16 cellular contexts compared by ENCODE assay signal in the genomic region with DNA sequence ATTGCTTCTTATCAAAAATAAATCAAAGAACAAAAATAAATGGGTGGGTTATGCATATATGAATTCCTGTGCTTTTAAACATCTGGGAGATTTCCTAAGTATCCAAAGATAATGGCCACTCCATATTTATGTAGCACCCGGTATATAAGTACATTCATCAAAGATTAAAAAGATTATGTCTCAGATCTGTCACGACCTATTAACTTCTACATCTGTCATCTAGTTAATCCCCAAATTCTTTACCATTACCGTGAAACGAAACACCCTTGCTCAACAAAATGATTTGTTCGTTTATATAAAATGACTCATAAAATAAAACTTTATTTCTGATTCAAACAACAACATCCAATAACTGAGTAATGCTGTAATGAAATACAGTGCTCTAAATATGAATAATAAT.
DNase-seq lines count a peak whose midpoint lies in the region; TF ChIP-seq lines count a peak whose summit lies in the region.
"Had no signal": no experiment of that assay in that cellular context is flagged by ENCODE, and none has a peak within 500 bp of the region (broad histone marks: within the 10 kb centered on the region; RNA-seq: fewer than 3 reads in every experiment).

No MANE protein-coding gene starts in this region.

- TF ChIP-seq CTCF in epithelial cell of esophagus (IDR thresholded peaks at IDR 0.05; ENCODE audit: insufficient read depth, low read depth, low read length, missing control alignments) = no peak

- H3K4me3 ChIP-seq in epithelial cell of esophagus (ENCODE audit: low read length) = no peak overlapping the region
- H3K4me3 ChIP-seq: BLaER1, K562 had no signal

- DNase-seq in EH (ENCODE audit: low read depth) (peak; percentile 37), NCI-H460 (ENCODE audit: extremely low read depth, low read depth) (peak; percentile 30), NCI-H82 treated with DMSO at 0.1 percent for 48 hours (lab: John Stamatoyannopoulos, UW; ENCODE audit: unreplicated experiment) (peak; percentile 68), epithelial cell of esophagus (ENCODE audit: low read depth) (peak; percentile 17), NCI-H2081 treated with DMSO at 0.1 percent for 48 hours (lab: John Stamatoyannopoulos, UW) (no peak), GM03348 (ENCODE audit: low spot score) (no peak), NCI-H748 (lab: John Stamatoyannopoulos, UW; ENCODE audit: unreplicated experiment) (no peak)
- no peak for DNase-seq in stimulated activated CD4-positive, alpha-beta T cell treated with anti-CD3 and anti-CD28 coated beads, Interleukin-4, amount 100 ng/mL, for 1 hour
- DNase-seq: 8988T; CD4-positive, alpha-beta memory T cell; DMS53; DND-41; H9; IMR-90 had no signal

Comparison
In these comparisons a context has a peak if more than half of its experiments do, and no peak if none do; other contexts are left out.
1. DNase-seq: peak in EH (single experiment), NCI-H460 (single experiment), NCI-H82 treated with DMSO at 0.1 percent for 48 hours (single experiment) and epithelial cell of esophagus (single experiment); none in NCI-H2081 treated with DMSO at 0.1 percent for 48 hours (single experiment), GM03348 (single experiment), stimulated activated CD4-positive, alpha-beta T cell treated with anti-CD3 and anti-CD28 coated beads, Interleukin-4, amount 100 ng/mL, for 1 hour (single experiment) and NCI-H748 (single experiment).